In genomic region chr18:6729247-6730091, GRCh38 we compare ENCODE assay signal across 8 cellular contexts. TPM values are rescaled to one million over a fixed set of nuclear protein-coding genes. Genes with fewer than 3 reads are reported as not detected.
A peak's percentile ranks its signal among the peaks of the same experiment; 100 is the strongest.
DNase-seq lines count a peak whose midpoint lies in the region; ATAC-seq lines count a peak whose summit lies in the region.

Gene ARHGAP28, plus strand, starts transcription at chr18:6729716. Its CDS starts 106 bp downstream, at chr18:6729822.

- DNase-seq in NCI-H1436 (lab: John Stamatoyannopoulos, UW), result peak; percentile 43
- DNase-seq in NCI-H1436 treated with DMSO at 0.1 percent for 48 hours (lab: John Stamatoyannopoulos, UW), result no peak
- peak; percentile 97 for DNase-seq in NCI-H2196 (lab: John Stamatoyannopoulos, UW; ENCODE audit: unreplicated experiment)
- DNase-seq in adipocyte (ENCODE audit: low read depth), result peak; percentile 89
- DNase-seq in Right ventricle myocardium superior, result peak; percentile 91
- DNase-seq in non-pigmented ciliary epithelial cell (ENCODE audit: low read depth), result peak; percentile 65

- intact Hi-C loops in Right ventricle myocardium superior (cut with DNase I), result no loop called here

- H3K9ac ChIP-seq in adipocyte (ENCODE audit: low read length), result peak within 1 kb of the TSS; percentile 84

- H3K27me3 ChIP-seq in adipocyte (replicated peaks; ENCODE audit: control insufficient read depth, insufficient read depth, low read length), result no peaks in the 10 kb centered on the region

- ATAC-seq in HG02642 (IDR thresholded peaks at IDR 0.05; ENCODE audit: poor library complexity, unreplicated experiment) (peak; percentile 82), Right ventricle myocardium superior (ENCODE audit: poor library complexity) (peak; percentile 98), GM18517 (IDR thresholded peaks at IDR 0.05; ENCODE audit: unreplicated experiment) (no peak)

- peak within 1 kb of the TSS; percentile 89 for H3K4me3 ChIP-seq in adipocyte (ENCODE audit: low read length)

- H3K36me3 ChIP-seq in adipocyte (ENCODE audit: control insufficient read depth, insufficient read depth, low read length, severe bottlenecking), result no peaks in the 10 kb centered on the region

- H3K4me1 ChIP-seq in adipocyte (ENCODE audit: control insufficient read depth, insufficient read depth, low read length), result peaks cover 33% of the 10 kb centered on the region

- no peaks in the 10 kb centered on the region for H3K9me3 ChIP-seq in adipocyte (ENCODE audit: control insufficient read depth, low read length)

RNA-seq across cellular contexts. Expression of gene ARHGAP28, which starts in this region (rescaled TPM):
- total RNA-seq in Right ventricle myocardium superior, result 1.1 TPM
